Comparison of ENCODE assay signal across 14 cellular contexts in genomic region chr1:24374891-24375786, GRCh38. TPM values are rescaled to one million over a fixed set of nuclear protein-coding genes. Genes with fewer than 3 reads are reported as not detected.
A peak's percentile ranks its signal among the peaks of the same experiment; 100 is the strongest.
DNase-seq lines count a peak whose midpoint lies in the region; ATAC-seq lines count a peak whose summit lies in the region.
"Had no signal": no experiment of that assay in that cellular context is flagged by ENCODE, and none has a peak within 500 bp of the region (broad histone marks: within the 10 kb centered on the region; RNA-seq: fewer than 3 reads in every experiment).

No MANE protein-coding gene starts in this region.

- H3K36me3 Mint-ChIP-seq in stimulated activated naive B cell treated with anti-CD40 and anti-IgM and Interleukin-4, amounts not matched to agents 10 μg/mL and 1 μg/mL and 100 μg/mL, for 72 hours = peaks cover 2 to 7% of the 10 kb centered on the region in 2 donors

- H3K9me3 Mint-ChIP-seq in stimulated activated naive B cell treated with anti-CD40 and anti-IgM and Interleukin-4, amounts not matched to agents 10 μg/mL and 1 μg/mL and 100 μg/mL, for 72 hours = no peaks in the 10 kb centered on the region

- ATAC-seq in stimulated activated naive B cell treated with anti-CD40 and anti-IgM and Interleukin-4, amounts not matched to agents 10 μg/mL and 1 μg/mL and 100 μg/mL, for 72 hours (replicated peaks) = no peak
- no peak for ATAC-seq in HG03457 (IDR thresholded peaks at IDR 0.05; ENCODE audit: unreplicated experiment)
- ATAC-seq in GM18867 (IDR thresholded peaks at IDR 0.05; ENCODE audit: unreplicated experiment) = no peak

- H3K36me3 ChIP-seq in esophagus (ENCODE audit: control insufficient read depth in 2 of 2, insufficient read depth in 2 of 2, low read length in 1 of 2) = peaks cover 0 to 2% of the 10 kb centered on the region in 2 donors

- H3K27ac ChIP-seq in esophagus (ENCODE audit: low read depth in 2 of 2, low read length in 1 of 2) = peak overlapping the region; percentile 53 to 68

- peaks cover 17 to 27% of the 10 kb centered on the region in 2 donors for H3K4me1 Mint-ChIP-seq in stimulated activated naive B cell treated with anti-CD40 and anti-IgM and Interleukin-4, amounts not matched to agents 10 μg/mL and 1 μg/mL and 100 μg/mL, for 72 hours

- H3K4me3 ChIP-seq in esophagus (ENCODE audit: low read depth in 1 of 2, low read length in 2 of 2) = no peak overlapping the region

- H3K27me3 ChIP-seq in esophagus (ENCODE audit: control insufficient read depth in 1 of 2, insufficient read depth in 2 of 2, low read length in 2 of 2) = no peaks in the 10 kb centered on the region

- 68 to 80% methylated on average over 13 of the region's 13 CpGs for WGBS in esophagus, 2 donors

- peak; percentile 19 for DNase-seq in activated CD8-positive, alpha-beta memory T cell treated with anti-CD3 and anti-CD28 coated beads for 24 hours
- DNase-seq in activated CD8-positive, alpha-beta memory T cell treated with anti-CD3 and anti-CD28 coated beads, Interleukin-2, amount 50 U/mL, for 48 hours = no peak
- peak; percentile 84 for DNase-seq in NCI-H748 (lab: John Stamatoyannopoulos, UW; ENCODE audit: unreplicated experiment)
- no peak for DNase-seq in stimulated activated naive B cell treated with anti-CD40 and anti-IgM and Interleukin-4, amounts not matched to agents 10 μg/mL and 1 μg/mL and 100 μg/mL, for 72 hours
- DNase-seq in OCI-M2 (lab: John Stamatoyannopoulos, UW; ENCODE audit: unreplicated experiment) = no peak
- DNase-seq: activated CD4-positive, alpha-beta T cell treated with anti-CD3 and anti-CD28 coated beads, Interleukin-2, amount 50 U/mL, for 1 hour; activated naive CD4-positive, alpha-beta T cell treated with anti-CD3 and anti-CD28 coated beads, Interleukin-2, amount 50 U/mL, for 16 hours; DMS79 treated with DMSO at 0.1 percent for 48 hours; effector CD8-positive, alpha-beta T cell; NCI-H446; stimulated activated CD4-positive, alpha-beta T cell treated with anti-CD3 and anti-CD28 coated beads, Interleukin-12 subunit alpha, Interleukin-12 subunit beta, amount 100 ng/mL, for 4 hours had no signal

- H3K9me3 ChIP-seq in esophagus (ENCODE audit: control insufficient read depth in 2 of 2, insufficient read depth in 1 of 2, low read depth in 1 of 2, low read length in 1 of 2) = no peaks in the 10 kb centered on the region

- peak overlapping the region; percentile 69 for H3K27ac Mint-ChIP-seq in stimulated activated naive B cell treated with anti-CD40 and anti-IgM and Interleukin-4, amounts not matched to agents 10 μg/mL and 1 μg/mL and 100 μg/mL, for 72 hours

- H3K4me3 Mint-ChIP-seq in stimulated activated naive B cell treated with anti-CD40 and anti-IgM and Interleukin-4, amounts not matched to agents 10 μg/mL and 1 μg/mL and 100 μg/mL, for 72 hours = no peak overlapping the region

- peaks cover 0 to 12% of the 10 kb centered on the region in 2 donors for H3K4me1 ChIP-seq in esophagus (ENCODE audit: control insufficient read depth in 2 of 2, insufficient read depth in 2 of 2, low read length in 1 of 2)

- H3K27me3 Mint-ChIP-seq in stimulated activated naive B cell treated with anti-CD40 and anti-IgM and Interleukin-4, amounts not matched to agents 10 μg/mL and 1 μg/mL and 100 μg/mL, for 72 hours = no peaks in the 10 kb centered on the region

RNA-seq across cellular contexts. Expression of gene STPG1, which starts 38.4 kb away (rescaled TPM):
- 1 to 10 TPM; 4.8 to 8.8 TPM for polyA plus RNA-seq in esophagus

RNA-seq across cellular contexts. Expression of gene NIPAL3, which starts 40.5 kb away (rescaled TPM):
- polyA plus RNA-seq in esophagus = 10 to 100 TPM; 10.3 to 11.3 TPM

RNA-seq across cellular contexts. Expression of gene GRHL3, which starts 56.0 kb away (rescaled TPM):
- 100 to 1,000 TPM in 1 of 2 donors, 10 to 100 TPM in 1; 59.0 to 115 TPM for polyA plus RNA-seq in esophagus

Comparison
In these comparisons a context has a peak if more than half of its experiments do, and no peak if none do; other contexts are left out.
1. DNase-seq: peak in activated CD8-positive, alpha-beta memory T cell treated with anti-CD3 and anti-CD28 coated beads for 24 hours (single experiment) and NCI-H748 (single experiment); none in activated CD8-positive, alpha-beta memory T cell treated with anti-CD3 and anti-CD28 coated beads, Interleukin-2, amount 50 U/mL, for 48 hours (single experiment), stimulated activated naive B cell treated with anti-CD40 and anti-IgM and Interleukin-4, amounts not matched to agents 10 μg/mL and 1 μg/mL and 100 μg/mL, for 72 hours (single experiment) and OCI-M2 (single experiment).